ENCODE assay signal across 8 cellular contexts in genomic region chr2:27703638-27704341, GRCh38. TPM values are rescaled to one million over a fixed set of nuclear protein-coding genes. Genes with fewer than 3 reads are reported as not detected.
A peak's percentile ranks its signal among the peaks of the same experiment; 100 is the strongest.
DNase-seq lines count a peak whose midpoint lies in the region; ATAC-seq and TF ChIP-seq lines count a peak whose summit lies in the region.

No MANE protein-coding gene starts in this region.

- TF ChIP-seq POLR2A in lower leg skin (IDR thresholded peaks at IDR 0.05), result no peak

- intact Hi-C loops in colonic mucosa (cut with DNase I), result loop anchor here (5.0 kb wide), 1 partner anchor 749 kb away; no protein-coding TSS in a partner anchor
- intact Hi-C loops in lower leg skin (cut with DNase I; ENCODE audit: low total_unique reads), result no loop called here

- H3K36me3 ChIP-seq in colonic mucosa, result no peaks in the 10 kb centered on the region

- WGBS in lower leg skin, 2 donors, result 19 to 28% methylated on average over 9 of the region's 9 CpGs

- DNase-seq in CMK (ENCODE audit: low read depth), result peak; percentile 64
- peak; percentile 65 to 84 for DNase-seq in NCI-H526 (lab: John Stamatoyannopoulos, UW)
- peak; percentile 79 to 89 for DNase-seq in activated CD4-positive, alpha-beta T cell treated with anti-CD3 and anti-CD28 coated beads for 4 hours
- peak; percentile 89 for DNase-seq in colonic mucosa
- DNase-seq in lower leg skin (ENCODE audit: low spot score in 2 of 2), result peak; percentile 85 to 97
- peak; percentile 54 to 70 (median 66) for DNase-seq in stimulated activated CD4-positive, alpha-beta T cell treated with anti-CD3 and anti-CD28 coated beads, TNF-alpha, amount 100 ng/mL, for 1 hour (ENCODE audit: low read depth in 3 of 3, low spot score in 1 of 3)

- no peak overlapping the region for H3K4me3 ChIP-seq in colonic mucosa
- H3K4me3 ChIP-seq in lower leg skin (ENCODE audit: low read depth, poor library complexity, severe bottlenecking), result no peak overlapping the region

- H3K4me1 ChIP-seq in colonic mucosa, result no peaks in the 10 kb centered on the region

- no peaks in the 10 kb centered on the region for H3K27me3 ChIP-seq in colonic mucosa

- H3K9ac ChIP-seq in colonic mucosa (ENCODE audit: low read depth in 2 of 2, low read length in 2 of 2), result peak overlapping the region in 1 of 2 donors; percentile 47

- no peaks in the 10 kb centered on the region for H3K9me3 ChIP-seq in colonic mucosa

- peak; percentile 61 for ATAC-seq in HG03045 (IDR thresholded peaks at IDR 0.05; ENCODE audit: unreplicated experiment)
- no peak for ATAC-seq in GM21528 (IDR thresholded peaks at IDR 0.05; ENCODE audit: low FRiP score, unreplicated experiment)

- TF ChIP-seq CTCF in colonic mucosa (IDR thresholded peaks at IDR 0.05) (peak; percentile 89), lower leg skin (IDR thresholded peaks at IDR 0.05) (peak in 2 of 3 donors; percentile 10 to 77)

- no peak overlapping the region for H3K27ac ChIP-seq in colonic mucosa

RNA-seq across cellular contexts. Expression of gene SLC4A1AP, which starts 40.1 kb away (rescaled TPM):
- total RNA-seq in colonic mucosa, result 10 to 100 TPM; 16.1 to 17.1 TPM
- total RNA-seq in lower leg skin, result 10 to 100 TPM; 15.6 to 25.0 (median 22.1) TPM

RNA-seq across cellular contexts. Expression of gene SUPT7L, which starts 40.4 kb away (rescaled TPM):
- 10 to 100 TPM; 20.8 to 23.9 TPM for total RNA-seq in colonic mucosa
- total RNA-seq in lower leg skin, result 10 to 100 TPM in 3 of 4 donors, 1 to 10 TPM in 1; 9.7 to 16.9 (median 14.9) TPM
